28 cellular contexts compared by ENCODE assay signal in genomic region chr22:47093720-47094119, GRCh38.
"Had no signal": no experiment of that assay in that cellular context is flagged by ENCODE, and none has a peak within 500 bp of the region (broad histone marks: within the 10 kb centered on the region; RNA-seq: fewer than 3 reads in every experiment).

No MANE protein-coding gene starts in this region.

- ATAC-seq: activated CD4-positive, CD25-positive, alpha-beta regulatory T cell treated with anti-CD3 and anti-CD28 coated beads, Interleukin-2, amount 50 U/mL, for 24 hours; activated CD8-positive, alpha-beta T cell treated with anti-CD3 and anti-CD28 coated beads, Interleukin-2, amount 10 ng/mL, durations not matched to agents 7 days and 5 days; activated naive CD4-positive, alpha-beta T cell treated with anti-CD3 and anti-CD28 coated beads, Interleukin-2, amount 50 U/mL, for 72 hours; activated T-cell treated with anti-CD3 and anti-CD28 coated beads, Interleukin-2, amount 50 U/mL, for 4 hours; body of pancreas; effector memory CD8-positive, alpha-beta T cell; foreskin keratinocyte; gastrocnemius medialis; heart left ventricle; T-helper 17 cell had no signal

- DNase-seq: activated B cell treated with CpG ODN at 0.5 μM for 24 hours; activated CD4-positive, alpha-beta T cell treated with anti-CD3 and anti-CD28 coated beads for 48 hours; activated CD4-positive, alpha-beta T cell treated with anti-CD3 and anti-CD28 coated beads, Interleukin-2, amount 50 U/mL, for 1 hour; activated CD4-positive, alpha-beta T cell treated with anti-CD3 and anti-CD28 coated beads, Interleukin-2, amount 50 U/mL, for 48 hours; activated CD8-positive, alpha-beta T cell treated with anti-CD3 and anti-CD28 coated beads, Interleukin-2, amount 10 ng/mL, durations not matched to agents 7 days and 5 days; activated gamma-delta T cell; activated naive CD4-positive, alpha-beta T cell; activated naive CD4-positive, alpha-beta T cell treated with anti-CD3 and anti-CD28 coated beads, Interleukin-2, amount 10 ng/mL, durations not matched to agents 7 days and 5 days; activated T-cell treated with anti-CD3 and anti-CD28 coated beads, Interleukin-2, amount 50 U/mL, for 4 hours; amniotic stem cell; body of pancreas; cortex of kidney; dermis blood vessel endothelial cell; effector CD4-positive, alpha-beta T cell; effector memory CD8-positive, alpha-beta T cell; erythroblast; foreskin keratinocyte; gastrocnemius medialis; glutamatergic neuron; heart left ventricle; T-helper 1 cell; T-helper 17 cell; T1000; WERI-Rb-1 had no signal

- FAIRE-seq: colon had no signal

- H3K27me3 Mint-ChIP-seq: activated B cell treated with CpG ODN at 0.5 μM for 24 hours; effector memory CD8-positive, alpha-beta T cell; T-helper 17 cell had no signal

- H3K9me3 Mint-ChIP-seq: activated B cell treated with CpG ODN at 0.5 μM for 24 hours; effector memory CD8-positive, alpha-beta T cell had no signal

- H3K4me3 Mint-ChIP-seq: activated B cell treated with CpG ODN at 0.5 μM for 24 hours; activated CD8-positive, alpha-beta T cell treated with anti-CD3 and anti-CD28 coated beads, Interleukin-2, amount 10 ng/mL, durations not matched to agents 7 days and 5 days; activated naive CD4-positive, alpha-beta T cell treated with anti-CD3 and anti-CD28 coated beads, Interleukin-2, amount 10 ng/mL, durations not matched to agents 7 days and 5 days; activated T-cell treated with anti-CD3 and anti-CD28 coated beads, Interleukin-2, amount 50 U/mL, for 4 hours; effector memory CD8-positive, alpha-beta T cell; T-helper 17 cell; T-helper 2 cell treated with Interferon-gamma antibody and Interleukin-4, amounts not matched to agents 5 μg/mL and 100 μg/mL, for 36 hours had no signal

- H3K27ac Mint-ChIP-seq: activated B cell treated with CpG ODN at 0.5 μM for 24 hours; activated CD8-positive, alpha-beta T cell treated with anti-CD3 and anti-CD28 coated beads, Interleukin-2, amount 10 ng/mL, durations not matched to agents 7 days and 5 days; activated naive CD4-positive, alpha-beta T cell treated with anti-CD3 and anti-CD28 coated beads, Interleukin-2, amount 10 ng/mL, durations not matched to agents 7 days and 5 days; activated naive CD4-positive, alpha-beta T cell treated with anti-CD3 and anti-CD28 coated beads, Interleukin-2, amount 50 U/mL, for 72 hours; T-helper 17 cell; T-helper 2 cell treated with Interferon-gamma antibody and Interleukin-4, amounts not matched to agents 5 μg/mL and 100 μg/mL, for 36 hours had no signal
